ENCODE assay signal across 26 cellular contexts in the genomic region with DNA sequence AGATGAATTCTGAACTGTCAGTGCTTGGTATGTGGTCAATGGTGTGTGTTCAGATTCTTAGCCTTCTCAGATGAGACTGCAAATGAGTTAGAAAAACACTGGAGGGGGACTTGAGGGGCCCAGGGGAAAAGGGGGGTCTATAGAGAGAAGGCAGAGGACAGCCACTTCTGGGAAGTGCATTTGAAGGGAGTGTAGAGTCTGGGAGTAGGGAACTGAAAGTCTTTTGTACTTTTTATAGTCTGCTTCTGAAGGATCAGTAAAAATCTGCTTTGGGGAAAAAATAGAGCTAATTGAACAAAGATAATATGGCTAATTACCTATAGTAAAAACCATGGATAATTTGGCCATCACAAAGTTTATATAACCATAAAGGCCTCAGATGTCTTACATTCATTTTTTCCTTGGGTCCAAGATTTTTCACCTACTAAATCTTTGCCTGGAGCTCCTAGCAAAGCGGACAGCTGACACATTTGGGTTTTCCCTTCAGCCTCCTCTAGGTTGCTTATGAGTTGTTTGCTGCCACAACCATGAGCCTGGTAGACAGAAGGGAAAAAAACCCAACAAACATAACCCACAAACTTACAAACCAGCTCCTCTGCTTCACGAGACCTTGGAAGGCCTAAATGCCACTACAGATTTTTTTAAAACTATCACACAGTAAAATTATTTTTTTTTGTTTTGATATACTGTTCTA. TPM values are rescaled to one million over a fixed set of nuclear protein-coding genes. Genes with fewer than 3 reads are reported as not detected.
DNase-seq lines count a peak whose midpoint lies in the region; ATAC-seq and TF ChIP-seq lines count a peak whose summit lies in the region.
"Had no signal": no experiment of that assay in that cellular context is flagged by ENCODE, and none has a peak within 500 bp of the region (broad histone marks: within the 10 kb centered on the region; RNA-seq: fewer than 3 reads in every experiment).

No MANE protein-coding gene starts in this region.

- peaks cover 37% of the 10 kb centered on the region for H3K4me1 ChIP-seq in BLaER1
- H3K4me1 ChIP-seq in OCI-LY7 (ENCODE audit: insufficient read depth, low read length, poor library complexity, severe bottlenecking), result peaks cover 35% of the 10 kb centered on the region
- H3K4me1 ChIP-seq: BE2C, esophagus squamous epithelium, gastrocnemius medialis, prostate gland, tibial nerve had no signal

- peak overlapping the region; percentile 72 for H3K27ac Mint-ChIP-seq in activated CD4-positive, alpha-beta T cell treated with anti-CD3 and anti-CD28 coated beads, Interleukin-2, amount 10 ng/mL, durations not matched to agents 24 days and 14 days
- peak overlapping the region; percentile 57 for H3K27ac Mint-ChIP-seq in dendritic cell treated with granulocyte-macrophage colony-stimulating factor and Interleukin-4, amounts not matched to agents 40 ng/mL and 50 ng/mL, for 4 days
- H3K27ac Mint-ChIP-seq: GM23338, WTC11 had no signal

- H3K4me3 ChIP-seq in BLaER1, result no peak overlapping the region
- no peak overlapping the region for H3K4me3 ChIP-seq in OCI-LY7 (ENCODE audit: low read depth, low read length, poor library complexity, severe bottlenecking)
- H3K4me3 ChIP-seq: esophagus squamous epithelium, gastrocnemius medialis, GM23338, K562, MG63, mucosa of descending colon, prostate gland, tibial nerve had no signal

- H3K79me2 ChIP-seq in OCI-LY7 (ENCODE audit: insufficient read depth, low read depth, low read length), result no peaks in the 10 kb centered on the region

- no peak for TF ChIP-seq CTCF in OCI-LY7 (conservative IDR thresholded peaks at IDR 0.05; ENCODE audit: low read length)

- H3K27me3 Mint-ChIP-seq in activated CD4-positive, alpha-beta T cell treated with anti-CD3 and anti-CD28 coated beads, Interleukin-2, amount 10 ng/mL, durations not matched to agents 24 days and 14 days, result peaks cover 4% of the 10 kb centered on the region
- H3K27me3 Mint-ChIP-seq in dendritic cell treated with granulocyte-macrophage colony-stimulating factor and Interleukin-4, amounts not matched to agents 40 ng/mL and 50 ng/mL, for 4 days, result no peaks in the 10 kb centered on the region

- DNase-seq in activated CD4-positive, alpha-beta T cell treated with anti-CD3 and anti-CD28 coated beads, Interleukin-2, amount 10 ng/mL, durations not matched to agents 24 days and 14 days, result peak; percentile 58
- DNase-seq in activated CD4-positive, alpha-beta T cell treated with anti-CD3 and anti-CD28 coated beads, Interleukin-2, amount 50 U/mL, for 4 hours, result no peak
- no peak for DNase-seq in OCI-LY7 (ENCODE audit: low spot score)
- no peak for DNase-seq in H4 (ENCODE audit: low spot score)
- DNase-seq: activated effector memory CD4-positive, alpha-beta T cell treated with Interleukin-2 at 50 U/mL for 16 hours; BE2C; esophagus squamous epithelium; gastrocnemius medialis; hypothalamus; islet precursor cell; MG63; mucosa of descending colon; NCI-H510A treated with DMSO at 0.1 percent for 48 hours; stimulated activated naive CD4-positive, alpha-beta T cell had no signal

- no peak overlapping the region for H3K9ac ChIP-seq in BLaER1

- no peaks in the 10 kb centered on the region for H3K9me2 ChIP-seq in OCI-LY7 (ENCODE audit: insufficient read depth, low read length)

- POLR2A ChIA-PET in OCI-LY7 (lab: Charles Lee), result interaction anchor here (0.6 to 1.4 kb wide), 5 partner anchors 12 to 308 kb away, joined by 3 to 5 read pairs (median 3); no protein-coding TSS in a partner anchor

- H3K9me3 Mint-ChIP-seq in activated CD4-positive, alpha-beta T cell treated with anti-CD3 and anti-CD28 coated beads, Interleukin-2, amount 10 ng/mL, durations not matched to agents 24 days and 14 days, result no peaks in the 10 kb centered on the region
- no peaks in the 10 kb centered on the region for H3K9me3 Mint-ChIP-seq in dendritic cell treated with granulocyte-macrophage colony-stimulating factor and Interleukin-4, amounts not matched to agents 40 ng/mL and 50 ng/mL, for 4 days
- H3K9me3 Mint-ChIP-seq: GM23338, WTC11 had no signal

- no peak overlapping the region for H3K4me3 Mint-ChIP-seq in activated CD4-positive, alpha-beta T cell treated with anti-CD3 and anti-CD28 coated beads, Interleukin-2, amount 10 ng/mL, durations not matched to agents 24 days and 14 days
- no peak overlapping the region for H3K4me3 Mint-ChIP-seq in dendritic cell treated with granulocyte-macrophage colony-stimulating factor and Interleukin-4, amounts not matched to agents 40 ng/mL and 50 ng/mL, for 4 days
- H3K4me3 Mint-ChIP-seq: GM23338, WTC11 had no signal

- H3K36me3 Mint-ChIP-seq in activated CD4-positive, alpha-beta T cell treated with anti-CD3 and anti-CD28 coated beads, Interleukin-2, amount 10 ng/mL, durations not matched to agents 24 days and 14 days (ENCODE audit: low read depth), result no peaks in the 10 kb centered on the region
- H3K36me3 Mint-ChIP-seq in dendritic cell treated with granulocyte-macrophage colony-stimulating factor and Interleukin-4, amounts not matched to agents 40 ng/mL and 50 ng/mL, for 4 days (ENCODE audit: low read depth), result peaks cover 73% of the 10 kb centered on the region
- H3K36me3 Mint-ChIP-seq: WTC11 had no signal

- H3K36me3 ChIP-seq in BLaER1 (no peaks in the 10 kb centered on the region), OCI-LY7 (ENCODE audit: insufficient read depth, low read length) (peaks cover 69% of the 10 kb centered on the region)
- H3K36me3 ChIP-seq: BE2C, esophagus squamous epithelium, gastrocnemius medialis, MG63, prostate gland, tibial nerve had no signal

- H3K4me1 Mint-ChIP-seq in activated CD4-positive, alpha-beta T cell treated with anti-CD3 and anti-CD28 coated beads, Interleukin-2, amount 10 ng/mL, durations not matched to agents 24 days and 14 days, result peaks cover 37% of the 10 kb centered on the region
- peaks cover 22% of the 10 kb centered on the region for H3K4me1 Mint-ChIP-seq in dendritic cell treated with granulocyte-macrophage colony-stimulating factor and Interleukin-4, amounts not matched to agents 40 ng/mL and 50 ng/mL, for 4 days (ENCODE audit: low read depth)

- H2AFZ ChIP-seq in OCI-LY7 (ENCODE audit: low read length), result no peak overlapping the region
- H2AFZ ChIP-seq: GM23338 had no signal

- intact Hi-C loops in activated CD4-positive, alpha-beta T cell treated with anti-CD3 and anti-CD28 coated beads, Interleukin-2, amount 10 ng/mL, durations not matched to agents 24 days and 14 days (cut with micrococcal nuclease), result loop anchor here (1.0 to 5.0 kb wide), 7 partner anchors 19 to 378 kb away; a partner anchor contains a TSS
- intact Hi-C loops in dendritic cell treated with granulocyte-macrophage colony-stimulating factor and Interleukin-4, amounts not matched to agents 40 ng/mL and 50 ng/mL, for 4 days (cut with micrococcal nuclease), result loop anchor here (2.0 kb wide), 1 partner anchor 153 kb away; no protein-coding TSS in a partner anchor
- intact Hi-C loops in OCI-LY7 (cut with micrococcal nuclease; ENCODE audit: unreplicated experiment), result no loop called here

- H3K27ac ChIP-seq in BLaER1, result no peak overlapping the region
- no peak overlapping the region for H3K27ac ChIP-seq in OCI-LY7 (ENCODE audit: low read depth, low read length, poor library complexity, severe bottlenecking)
- H3K27ac ChIP-seq: esophagus squamous epithelium, gastrocnemius medialis, prostate gland, RWPE1, tibial nerve had no signal

- ATAC-seq in HG02678 (IDR thresholded peaks at IDR 0.05; ENCODE audit: unreplicated experiment) (peak; percentile 32), HG02571 (IDR thresholded peaks at IDR 0.05; ENCODE audit: unreplicated experiment) (no peak)
- ATAC-seq: gastrocnemius medialis, GM23338, K562, mucosa of descending colon, SK-N-SH treated with all-trans-retinoic acid at 6 μM for 48 hours, WTC11 had no signal

- H3K27me3 ChIP-seq in BLaER1, result no peaks in the 10 kb centered on the region
- H3K27me3 ChIP-seq: BE2C, esophagus squamous epithelium, gastrocnemius medialis, MG63, tibial nerve had no signal

- no peaks in the 10 kb centered on the region for H3K9me3 ChIP-seq in BLaER1
- no peaks in the 10 kb centered on the region for H3K9me3 ChIP-seq in OCI-LY7 (ENCODE audit: low read length)
- H3K9me3 ChIP-seq: BE2C, esophagus squamous epithelium, gastrocnemius medialis, MG63, mucosa of descending colon, prostate gland, tibial nerve had no signal

- no TSS peak for BruUV-seq in OCI-LY7 (replicated peaks; lab: Mats Ljungman, UMichigan)

- H4K20me1 ChIP-seq in BLaER1, result no peaks in the 10 kb centered on the region
- H4K20me1 ChIP-seq in OCI-LY7 (ENCODE audit: insufficient read depth, low read length), result no peaks in the 10 kb centered on the region

- H3K4me2 ChIP-seq in BLaER1, result peak overlapping the region; percentile 1; the same call in 1 of the 2 replicates
- no peak overlapping the region for H3K4me2 ChIP-seq in OCI-LY7 (ENCODE audit: low read length)
- H3K4me2 ChIP-seq: GM23338 had no signal

- CTCF ChIA-PET in OCI-LY7 (lab: Charles Lee; ENCODE audit: unreplicated experiment), result no interaction called here

RNA-seq across cellular contexts. Expression of a gene that starts 48.8 kb away (rescaled TPM):
- total RNA-seq in activated CD4-positive, alpha-beta T cell treated with anti-CD3 and anti-CD28 coated beads, Interleukin-2, amount 10 ng/mL, durations not matched to agents 24 days and 14 days, result 1.4 TPM in 2 replicates
- 10.8 and 13.5 TPM in 2 replicates for total RNA-seq in OCI-LY7 (2014; rRNA removed; shearing (Covaris generic))
- total RNA-seq in OCI-LY7 (2022), result 18.9 and 22.2 TPM in 2 replicates
- 0.39 and 1.6 TPM in 2 replicates for total RNA-seq in H4 (2014; rRNA removed; shearing (Covaris generic))
- total RNA-seq: HT-29 had no signal
